In the genomic region with DNA sequence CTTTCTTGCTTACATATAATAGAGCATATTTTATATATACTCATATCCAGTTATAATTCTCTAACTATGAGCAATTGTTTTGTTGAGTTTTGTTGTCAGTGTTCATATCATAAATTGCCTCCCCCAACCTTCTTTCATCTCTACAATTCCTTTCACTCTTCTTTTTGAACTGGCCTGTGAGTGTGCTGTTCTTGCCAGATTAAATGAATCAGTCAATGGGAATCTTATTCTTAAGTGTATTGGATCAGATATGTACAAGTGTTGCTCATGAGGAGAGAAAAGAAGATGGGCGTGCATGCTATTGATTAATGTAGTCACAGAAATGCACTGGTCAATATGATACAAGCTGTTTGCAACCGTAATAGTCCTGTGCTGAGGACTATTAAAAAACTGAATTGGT, we compare ENCODE assay signal across 19 cellular contexts.
"Had no signal": no experiment of that assay in that cellular context is flagged by ENCODE, and none has a peak within 500 bp of the region (broad histone marks: within the 10 kb centered on the region; RNA-seq: fewer than 3 reads in every experiment).

No MANE protein-coding gene starts in this region.

- ATAC-seq: gastroesophageal sphincter, psoas muscle had no signal

- FAIRE-seq: islet of Langerhans had no signal

- H3K27ac ChIP-seq: dorsolateral prefrontal cortex, gastroesophageal sphincter, psoas muscle, right lobe of liver, spleen, stomach, thoracic aorta, transverse colon had no signal

- H3K4me3 ChIP-seq: dorsolateral prefrontal cortex, gastroesophageal sphincter, psoas muscle, right lobe of liver, spleen, stomach, thoracic aorta, transverse colon had no signal

- H3K4me1 ChIP-seq: gastroesophageal sphincter, psoas muscle, right lobe of liver, spleen, stomach, transverse colon had no signal

- DNase-seq: cortex of kidney; dorsolateral prefrontal cortex; effector CD8-positive, alpha-beta T cell; foreskin fibroblast; glutamatergic neuron; kidney glomerular epithelial cell; mesendoderm; naive B cell; psoas muscle; retina; right lobe of liver; spleen; stimulated activated naive CD4-positive, alpha-beta T cell; stomach; substantia nigra; transverse colon had no signal

- H3K9me3 ChIP-seq: gastroesophageal sphincter, psoas muscle, right lobe of liver, spleen, stomach, thoracic aorta, transverse colon had no signal

- H3K36me3 ChIP-seq: gastroesophageal sphincter, right lobe of liver, spleen, stomach, thoracic aorta, transverse colon had no signal

- H3K27me3 ChIP-seq: gastroesophageal sphincter, right lobe of liver, spleen, stomach, transverse colon had no signal
